8 cellular contexts compared by ENCODE assay signal in the genomic region with DNA sequence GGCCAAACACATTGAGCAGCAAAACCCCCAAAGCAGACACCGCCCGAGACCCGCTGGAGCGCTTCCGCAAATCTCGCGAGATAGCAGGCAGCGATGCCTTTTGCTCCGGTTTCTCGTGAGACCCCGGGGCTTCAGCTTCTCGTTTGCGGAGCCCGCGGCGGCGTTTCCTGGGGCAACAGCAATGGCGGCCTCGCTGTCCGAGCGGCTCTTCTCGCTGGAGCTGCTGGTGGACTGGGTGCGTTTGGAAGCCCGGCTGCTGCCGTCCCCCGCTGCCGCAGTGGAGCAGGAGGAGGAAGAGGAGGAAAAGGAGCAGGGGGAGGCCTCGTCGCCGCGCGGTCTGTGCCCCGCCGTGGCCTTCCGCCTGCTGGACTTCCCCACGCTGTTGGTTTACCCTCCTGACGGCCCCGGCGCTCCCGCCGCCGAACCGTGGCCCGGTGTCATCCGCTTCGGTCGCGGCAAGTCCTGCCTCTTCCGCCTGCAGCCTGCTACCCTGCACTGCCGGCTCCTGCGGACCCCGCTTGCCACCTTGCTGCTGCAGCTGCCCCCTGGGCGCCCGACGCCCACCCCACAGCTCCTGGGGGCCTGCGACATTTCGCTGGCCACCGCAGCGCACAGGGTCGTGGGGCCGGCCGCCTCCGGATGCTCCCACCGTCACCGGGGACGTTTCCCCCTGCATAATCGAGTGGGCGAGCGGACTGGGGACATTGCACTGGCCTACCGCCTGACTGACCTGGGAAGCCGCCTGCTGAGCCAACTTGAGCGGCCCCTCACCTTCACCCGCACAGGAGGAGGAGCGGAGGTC. TPM values are rescaled to one million over a fixed set of nuclear protein-coding genes. Genes with fewer than 3 reads are reported as not detected.
DNase-seq lines count a peak whose midpoint lies in the region; ATAC-seq and TF ChIP-seq lines count a peak whose summit lies in the region.

TSS of gene MAP10 (plus strand) at position 148 of the 802 bp plus-strand sequence. CDS start at position 182, 34 bp downstream.

- TF ChIP-seq CTCF in GM12875 (IDR thresholded peaks at IDR 0.05; ENCODE audit: borderline replicate concordance, insufficient read depth, low read depth, low read length): no peak
- TF ChIP-seq CTCF in right lobe of liver (IDR thresholded peaks at IDR 0.05): no peak

- H3K9me3 ChIP-seq in right lobe of liver: no peaks in the 10 kb centered on the region

- peak; percentile 95 for DNase-seq in NCI-H2227 (lab: John Stamatoyannopoulos, UW; ENCODE audit: unreplicated experiment)
- DNase-seq in activated CD4-positive, alpha-beta T cell treated with anti-CD3 and anti-CD28 coated beads, Interleukin-2, amount 50 U/mL, for 48 hours: peak; percentile 73 to 80
- DNase-seq in dermis blood vessel endothelial cell: peak; percentile 81
- peak; percentile 70 to 81 (median 74) for DNase-seq in right lobe of liver
- DNase-seq in stimulated activated CD4-positive, alpha-beta T cell treated with anti-CD3 and anti-CD28 coated beads, Interleukin-2, amount 100 ng/mL, for 48 hours: peak; percentile 57 to 64
- DNase-seq in AML-193 (lab: John Stamatoyannopoulos, UW): no peak

- peaks cover 0 to 5% (median 3%) of the 10 kb centered on the region in 4 donors for H3K4me1 ChIP-seq in right lobe of liver

- peak; percentile 64 for TF ChIP-seq POLR2A in right lobe of liver (IDR thresholded peaks at IDR 0.05)

- no peaks in the 10 kb centered on the region for H3K36me3 ChIP-seq in right lobe of liver

- no peaks in the 10 kb centered on the region for H3K27me3 ChIP-seq in right lobe of liver

- 1% methylated on average over 40 of the region's 74 CpGs for WGBS in right lobe of liver (ENCODE audit: insufficient coverage, low coverage, low lambda C conversion rate, missing lambda C conversion rate)

- peak within 1 kb of the TSS; percentile 66 to 79 (median 70) for H3K27ac ChIP-seq in right lobe of liver

- intact Hi-C loops in right lobe of liver (cut with DNase I): no loop called here

- ATAC-seq in HG02840 (IDR thresholded peaks at IDR 0.05; ENCODE audit: low FRiP score, unreplicated experiment): peak; percentile 85
- peak; percentile 91 to 92 (median 92) for ATAC-seq in right lobe of liver

- H3K4me3 ChIP-seq in GM12875 (ENCODE audit: low read depth, low read length): peak within 1 kb of the TSS; percentile 97
- peak within 1 kb of the TSS; percentile 71 to 80 (median 77) for H3K4me3 ChIP-seq in right lobe of liver

RNA-seq across cellular contexts. Expression of gene MAP10, which starts in this region (rescaled TPM):
- total RNA-seq in dermis blood vessel endothelial cell (1.2 and 1.7 TPM in 2 replicates), right lobe of liver (1 to 10 TPM; 1.5 to 3.0 (median 1.8) TPM)

Comparison
In these comparisons a context has a peak if more than half of its experiments do, and no peak if none do; other contexts are left out.
1. DNase-seq: peak in NCI-H2227 (single experiment), activated CD4-positive, alpha-beta T cell treated with anti-CD3 and anti-CD28 coated beads, Interleukin-2, amount 50 U/mL, for 48 hours (2 of 2), dermis blood vessel endothelial cell (single experiment), right lobe of liver (3 of 3) and stimulated activated CD4-positive, alpha-beta T cell treated with anti-CD3 and anti-CD28 coated beads, Interleukin-2, amount 100 ng/mL, for 48 hours (2 of 2); none in AML-193 (0 of 2).